In the genomic region with DNA sequence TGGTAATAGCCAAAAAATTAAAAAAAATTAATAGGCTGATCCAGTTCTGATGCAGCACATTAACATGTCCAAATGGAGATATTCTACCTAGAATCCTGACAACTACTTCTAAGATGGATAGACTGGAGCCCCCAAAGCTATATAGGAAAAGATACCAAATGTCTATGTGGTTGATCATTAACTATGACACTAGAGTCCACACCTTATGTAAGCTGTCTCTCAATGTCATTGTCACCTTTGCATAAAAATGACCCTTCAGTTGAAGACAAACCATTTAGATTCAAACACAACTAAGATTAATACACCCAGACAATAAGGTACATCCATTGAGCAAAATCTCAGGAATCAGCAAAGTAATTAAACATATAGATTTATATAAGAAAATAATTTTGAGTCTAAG, we compare ENCODE assay signal across 27 cellular contexts.
"Had no signal": no experiment of that assay in that cellular context is flagged by ENCODE, and none has a peak within 500 bp of the region (broad histone marks: within the 10 kb centered on the region; RNA-seq: fewer than 3 reads in every experiment).

No MANE protein-coding gene starts in this region.

- H3K4me1 ChIP-seq: ascending aorta had no signal

- DNase-seq: activated B cell treated with CpG ODN at 0.5 μM for 24 hours; activated CD4-positive, alpha-beta memory T cell treated with anti-CD3 and anti-CD28 coated beads for 36 hours; activated CD4-positive, alpha-beta T cell treated with anti-CD3 and anti-CD28 coated beads for 4 hours; activated CD4-positive, alpha-beta T cell treated with anti-CD3 and anti-CD28 coated beads, Interleukin-2, amount 10 ng/mL, durations not matched to agents 24 days and 14 days; activated CD4-positive, alpha-beta T cell treated with anti-CD3 and anti-CD28 coated beads, Interleukin-2, amount 50 U/mL, for 1 hour; activated CD4-positive, alpha-beta T cell treated with anti-CD3 and anti-CD28 coated beads, Interleukin-2, amount 50 U/mL, for 4 hours; activated CD4-positive, CD25-positive, alpha-beta regulatory T cell treated with anti-CD3 and anti-CD28 coated beads, Interleukin-2, amount 50 U/mL, for 72 hours; activated CD8-positive, alpha-beta memory T cell treated with anti-CD3 and anti-CD28 coated beads, Interleukin-2, amount 50 U/mL, for 4 hours; activated CD8-positive, alpha-beta T cell treated with anti-CD3 and anti-CD28 coated beads for 36 hours; activated effector memory CD4-positive, alpha-beta T cell treated with Interleukin-2 at 50 U/mL for 16 hours; activated gamma-delta T cell; activated naive CD4-positive, alpha-beta T cell treated with anti-CD3 and anti-CD28 coated beads, Interleukin-2, amount 10 ng/mL, durations not matched to agents 7 days and 5 days; activated naive CD4-positive, alpha-beta T cell treated with Interleukin-2 at 50 U/mL for 16 hours; activated naive CD8-positive, alpha-beta T cell treated with anti-CD3 and anti-CD28 coated beads, Interleukin-2, amount 10 ng/mL, durations not matched to agents 7 days and 5 days; activated naive CD8-positive, alpha-beta T cell treated with anti-CD3 and anti-CD28 coated beads, Interleukin-2, amount 50 U/mL, for 24 hours; activated T-cell treated with anti-CD3 and anti-CD28 coated beads, Interleukin-2, amount 50 U/mL, for 24 hours; activated T-cell treated with anti-CD3 and anti-CD28 coated beads, Interleukin-2, amount 50 U/mL, for 48 hours; amygdala; anterior cingulate cortex; caudate nucleus; cerebellar nuclear complex; T-helper 1 cell; T-helper 2 cell; T-helper 9 cell had no signal

- H3K36me3 ChIP-seq: ascending aorta, cardiac muscle cell had no signal

- H3K4me3 ChIP-seq: ascending aorta, cardiac muscle cell had no signal

- H3K27ac ChIP-seq: ascending aorta, cardiac muscle cell, VCaP had no signal

- H3K27me3 ChIP-seq: ascending aorta, cardiac muscle cell had no signal
